In the genomic region with DNA sequence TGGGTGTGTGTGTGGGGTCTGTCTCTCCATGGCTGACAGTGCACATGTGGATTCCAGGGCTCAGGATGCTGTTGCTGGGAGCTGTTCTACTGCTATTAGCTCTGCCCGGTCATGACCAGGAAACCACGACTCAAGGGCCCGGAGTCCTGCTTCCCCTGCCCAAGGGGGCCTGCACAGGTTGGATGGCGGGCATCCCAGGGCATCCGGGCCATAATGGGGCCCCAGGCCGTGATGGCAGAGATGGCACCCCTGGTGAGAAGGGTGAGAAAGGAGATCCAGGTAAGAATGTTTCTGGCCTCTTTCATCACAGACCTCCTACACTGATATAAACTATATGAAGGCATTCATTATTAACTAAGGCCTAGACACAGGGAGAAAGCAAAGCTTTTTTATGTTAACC, we compare ENCODE assay signal across 17 cellular contexts.
DNase-seq lines count a peak whose midpoint lies in the region; ATAC-seq lines count a peak whose summit lies in the region.
"Had no signal": no experiment of that assay in that cellular context is flagged by ENCODE, and none has a peak within 500 bp of the region (broad histone marks: within the 10 kb centered on the region; RNA-seq: fewer than 3 reads in every experiment).

No MANE protein-coding gene starts in this region.

- no peak overlapping the region for H3K4me3 Mint-ChIP-seq in dendritic cell treated with granulocyte-macrophage colony-stimulating factor and Interleukin-4, amounts not matched to agents 40 ng/mL and 50 ng/mL, for 4 days
- H3K4me3 Mint-ChIP-seq: B cell; CD4-positive, CD25-positive, alpha-beta regulatory T cell; CD8-positive, alpha-beta T cell; HFFc6 had no signal

- H3K27ac Mint-ChIP-seq in dendritic cell treated with granulocyte-macrophage colony-stimulating factor and Interleukin-4, amounts not matched to agents 40 ng/mL and 50 ng/mL, for 4 days = peak overlapping the region; percentile 1
- H3K27ac Mint-ChIP-seq: B cell; CD8-positive, alpha-beta T cell; HFFc6 had no signal

- peaks cover 2 to 46% (median 18%) of the 10 kb centered on the region in 5 donors for H3K4me1 ChIP-seq in subcutaneous abdominal adipose tissue (ENCODE audit: control insufficient read depth in 5 of 5, insufficient read depth in 5 of 5, low read length in 5 of 5)
- H3K4me1 ChIP-seq: Caco-2 had no signal

- H3K9me3 ChIP-seq in subcutaneous abdominal adipose tissue (ENCODE audit: control insufficient read depth in 5 of 5, low read length in 5 of 5) = no peaks in the 10 kb centered on the region
- H3K9me3 ChIP-seq: Caco-2, HAP-1 had no signal

- no peaks in the 10 kb centered on the region for H3K27me3 ChIP-seq in subcutaneous abdominal adipose tissue (ENCODE audit: control insufficient read depth in 5 of 5, insufficient read depth in 4 of 5, low read length in 5 of 5)
- H3K27me3 ChIP-seq: BLaER1 had no signal

- ATAC-seq in GM19328 (IDR thresholded peaks at IDR 0.05; ENCODE audit: unreplicated experiment) = no peak
- ATAC-seq: CD8-positive, alpha-beta T cell had no signal

- DNase-seq in UCSD-AML1 (lab: John Stamatoyannopoulos, UW; ENCODE audit: unreplicated experiment) = peak; percentile 32
- DNase-seq in islet precursor cell = peak; percentile 38
- DNase-seq in HuH-7.5 (ENCODE audit: low spot score) = no peak
- DNase-seq: Caco-2; CD4-positive, CD25-positive, alpha-beta regulatory T cell; CD8-positive, alpha-beta T cell; DMS153; DND-41; GOT3; HFFc6 had no signal

- peaks cover 12 to 60% (median 34%) of the 10 kb centered on the region in 5 donors for H3K36me3 ChIP-seq in subcutaneous abdominal adipose tissue (ENCODE audit: control insufficient read depth in 5 of 5, insufficient read depth in 5 of 5, low read length in 5 of 5)
- H3K36me3 ChIP-seq: BLaER1, HAP-1 had no signal

- H3K27me3 Mint-ChIP-seq in dendritic cell treated with granulocyte-macrophage colony-stimulating factor and Interleukin-4, amounts not matched to agents 40 ng/mL and 50 ng/mL, for 4 days = peaks cover 2% of the 10 kb centered on the region
- H3K27me3 Mint-ChIP-seq: B cell had no signal

- no peak overlapping the region for H3K9ac ChIP-seq in subcutaneous abdominal adipose tissue (ENCODE audit: low read length in 5 of 5)
- H3K9ac ChIP-seq: BLaER1 had no signal

- peaks cover 18% of the 10 kb centered on the region for H3K9me3 Mint-ChIP-seq in dendritic cell treated with granulocyte-macrophage colony-stimulating factor and Interleukin-4, amounts not matched to agents 40 ng/mL and 50 ng/mL, for 4 days
- H3K9me3 Mint-ChIP-seq: CD8-positive, alpha-beta T cell; HFFc6 had no signal

- intact Hi-C loops in dendritic cell treated with granulocyte-macrophage colony-stimulating factor and Interleukin-4, amounts not matched to agents 40 ng/mL and 50 ng/mL, for 4 days (cut with micrococcal nuclease) = no loop called here

- H3K36me3 Mint-ChIP-seq in dendritic cell treated with granulocyte-macrophage colony-stimulating factor and Interleukin-4, amounts not matched to agents 40 ng/mL and 50 ng/mL, for 4 days (ENCODE audit: low read depth) = no peaks in the 10 kb centered on the region
- H3K36me3 Mint-ChIP-seq: CD4-positive, CD25-positive, alpha-beta regulatory T cell; CD8-positive, alpha-beta T cell had no signal

- H3K27ac ChIP-seq in subcutaneous abdominal adipose tissue (ENCODE audit: low read depth, low read length) = peak overlapping the region; percentile 50
- H3K27ac ChIP-seq: BLaER1, C4-2B had no signal

- no peak overlapping the region for H3K4me3 ChIP-seq in subcutaneous abdominal adipose tissue (ENCODE audit: low read depth in 1 of 5, low read length in 5 of 5)
- H3K4me3 ChIP-seq: BLaER1, HAP-1 had no signal

- peaks cover 30% of the 10 kb centered on the region for H3K4me1 Mint-ChIP-seq in dendritic cell treated with granulocyte-macrophage colony-stimulating factor and Interleukin-4, amounts not matched to agents 40 ng/mL and 50 ng/mL, for 4 days (ENCODE audit: low read depth)
